Comparison of ENCODE assay signal across 8 cellular contexts in genomic region chr14:34874386-34875030, GRCh38. TPM values are rescaled to one million over a fixed set of nuclear protein-coding genes. Genes with fewer than 3 reads are reported as not detected.
DNase-seq lines count a peak whose midpoint lies in the region; ATAC-seq and TF ChIP-seq lines count a peak whose summit lies in the region.

No MANE protein-coding gene starts in this region.

- peaks cover 2% of the 10 kb centered on the region for H3K36me3 Mint-ChIP-seq in T-cell

- H3K27me3 Mint-ChIP-seq in T-cell: no peaks in the 10 kb centered on the region

- peak overlapping the region; percentile 99 for H3K27ac ChIP-seq in skeletal muscle tissue (ENCODE audit: low read depth, low read length)

- H3K9me3 ChIP-seq in skeletal muscle tissue (ENCODE audit: control insufficient read depth in 3 of 3, low read length in 3 of 3): no peaks in the 10 kb centered on the region

- peak; percentile 38 to 44 (median 41) for ATAC-seq in T-cell (replicated peaks in 1 of 4)

- H3K36me3 ChIP-seq in skeletal muscle tissue (ENCODE audit: control insufficient read depth in 3 of 3, insufficient read depth in 3 of 3, low read length in 3 of 3): no peaks in the 10 kb centered on the region

- H3K27me3 ChIP-seq in skeletal muscle tissue (ENCODE audit: control insufficient read depth in 3 of 3, insufficient read depth in 3 of 3, low read length in 3 of 3): no peaks in the 10 kb centered on the region

- peak overlapping the region; percentile 90 to 100 (median 98) for H3K4me3 Mint-ChIP-seq in T-cell

- CTCF ChIA-PET in T-cell (lab: Charles Lee): interaction anchor here (0.6 to 1.2 kb wide), 4 partner anchors 8 to 108 kb away, joined by 3 to 4 read pairs (median 4); partner anchors contain the start of gene SRP54 (in 1 of the 2)

- in situ Hi-C loops in astrocyte of the spinal cord (cut with HindIII; ENCODE audit: low sequenced_read_pairs): no loop called here

- peaks cover 41 to 46% (median 45%) of the 10 kb centered on the region in 3 donors for H3K4me1 Mint-ChIP-seq in T-cell

- peak overlapping the region; percentile 83 to 84 for H3K27ac Mint-ChIP-seq in T-cell

- TF ChIP-seq CTCF in GM12864 (IDR thresholded peaks at IDR 0.05; ENCODE audit: low read depth, low read length, missing control alignments) (no peak), astrocyte of the spinal cord (IDR thresholded peaks at IDR 0.05; ENCODE audit: low read depth, low read length) (peak; percentile 12)

- H3K4me3 ChIP-seq in GM12864 (ENCODE audit: low read depth, low read length) (peak overlapping the region; percentile 93), astrocyte of the spinal cord (ENCODE audit: low read depth, low read length) (peak overlapping the region; percentile 80), iPS-11a (ENCODE audit: low read depth, low read length) (peak overlapping the region; percentile 66), skeletal muscle tissue (ENCODE audit: low read length in 3 of 3) (peak overlapping the region; percentile 88 to 92 (median 89))

- H3K9ac ChIP-seq in skeletal muscle tissue (ENCODE audit: low read depth in 1 of 3, low read length in 3 of 3): peak overlapping the region; percentile 93 to 98 (median 95)

- DNase-seq in GM12864 (ENCODE audit: low read depth) (no peak), H4 (ENCODE audit: low spot score) (peak; percentile 8), Kasumi-1 (lab: John Stamatoyannopoulos, UW) (peak; percentile 39 to 40), T-cell (peak in 32 of 34 experiments; percentile 30 to 66 (median 48)), astrocyte of the spinal cord (ENCODE audit: low read depth, low spot score) (peak; percentile 67), epidermal melanocyte (ENCODE audit: insufficient read length, low spot score) (no peak)

- H3K4me1 ChIP-seq in skeletal muscle tissue (ENCODE audit: control insufficient read depth in 3 of 3, insufficient read depth in 3 of 3, low read length in 3 of 3): peaks cover 5 to 6% (median 5%) of the 10 kb centered on the region in 3 donors

- no peaks in the 10 kb centered on the region for H3K9me3 Mint-ChIP-seq in T-cell

- POLR2A ChIA-PET in T-cell (lab: Charles Lee): interaction anchor here (0.7 to 1.2 kb wide), 4 partner anchors 40 to 172 kb away, joined by 3 to 26 read pairs (median 4); partner anchors contain the start of gene FAM177A1 (in 1 of the 2)

RNA-seq across cellular contexts. Expression of gene BAZ1A, which starts 0.7 kb away (rescaled TPM):
- 27.9 and 34.2 TPM in 2 replicates for total RNA-seq in H4 (2014; rRNA removed; shearing (Covaris generic))
- 10 to 100 TPM; 38.0 to 56.2 (median 44.6) TPM for total RNA-seq in T-cell
- total RNA-seq in skeletal muscle tissue: 19.3 TPM

Comparison
In these comparisons a context has a peak if more than half of its experiments do, and no peak if none do; other contexts are left out.
1. DNase-seq: peak in H4 (single experiment), Kasumi-1 (2 of 2), T-cell (32 of 34) and astrocyte of the spinal cord (single experiment); none in GM12864 (single experiment) and epidermal melanocyte (single experiment).
2. Peak in every context shown above with its lines, with median percentiles within 50 percentile points of each other: H3K4me3 ChIP-seq.